ENCODE assay signal across 1 cellular context in the genomic region with DNA sequence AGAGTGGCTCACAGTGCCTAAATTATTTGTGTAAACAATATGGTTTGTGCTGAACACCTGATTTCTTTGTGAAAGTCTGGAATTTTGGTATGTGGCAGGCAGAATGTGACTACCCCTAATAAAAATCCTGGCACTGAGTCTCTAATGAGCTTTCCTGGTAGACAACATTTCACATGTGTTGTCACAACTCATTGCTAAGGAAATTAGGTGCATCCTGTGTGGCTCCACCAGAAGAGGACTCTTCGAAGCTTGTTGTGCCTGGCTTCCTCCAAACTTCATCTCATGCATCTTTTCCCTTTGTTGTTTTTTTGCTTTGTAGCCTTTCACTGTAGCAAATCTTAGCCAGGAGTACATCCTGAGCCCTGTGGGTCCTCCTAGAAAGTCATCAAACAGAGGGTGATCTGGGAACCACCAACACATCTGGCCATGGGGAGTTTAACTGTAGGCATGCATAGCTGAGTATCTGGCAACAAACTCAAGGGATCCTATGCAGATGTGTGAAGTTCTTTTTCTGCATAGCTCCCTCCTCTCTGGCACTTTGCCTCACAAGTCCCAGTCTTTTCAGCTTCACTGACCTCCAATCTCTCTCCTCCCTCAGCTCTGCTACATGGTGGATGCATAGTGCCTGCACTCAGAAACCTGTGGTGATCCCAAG.
TF ChIP-seq lines count a peak whose summit lies in the region.

No MANE protein-coding gene starts in this region.

TF ChIP-seq in H1, 55 proteins besides CTCF, POLR2A, EP300 and RAD21:
- TF ChIP-seq GABPA (IDR thresholded peaks at IDR 0.05; ENCODE audit: borderline replicate concordance, insufficient read depth, low read length) (no peak), SIRT6 (IDR thresholded peaks at IDR 0.05; ENCODE audit: low read length) (no peak), KDM4A (IDR thresholded peaks at IDR 0.05; ENCODE audit: low read depth, low read length, severe bottlenecking) (no peak), YY1 (IDR thresholded peaks at IDR 0.05; ENCODE audit: low read depth, low read length) (no peak), SP4 (IDR thresholded peaks at IDR 0.05; ENCODE audit: low read length) (no peak), RFX5 (IDR thresholded peaks at IDR 0.05; ENCODE audit: borderline replicate concordance, low read depth, low read length) (no peak), RNF2 (IDR thresholded peaks at IDR 0.05; ENCODE audit: borderline replicate concordance, low read depth, low read length, missing control alignments, poor library complexity, severe bottlenecking) (no peak), SP1 (IDR thresholded peaks at IDR 0.05; ENCODE audit: low read depth, low read length) (no peak), NANOG (IDR thresholded peaks at IDR 0.05; ENCODE audit: insufficient read depth, low read depth, low read length, poor library complexity, severe bottlenecking) (no peak), RBBP5 (IDR thresholded peaks at IDR 0.05; ENCODE audit: borderline replicate concordance, low read depth, low read length) (no peak), CHD2 (IDR thresholded peaks at IDR 0.05; ENCODE audit: low read length) (no peak), ASH2L (IDR thresholded peaks at IDR 0.05; ENCODE audit: low read length) (no peak), TBP (IDR thresholded peaks at IDR 0.05; ENCODE audit: low read depth, low read length) (no peak), PHF8 (conservative IDR thresholded peaks at IDR 0.05; ENCODE audit: low read depth, low read length) (no peak), TCF12 (IDR thresholded peaks at IDR 0.05; ENCODE audit: low read depth, low read length) (no peak), JUN (IDR thresholded peaks at IDR 0.05; ENCODE audit: low read depth, low read length) (no peak), NRF1 (IDR thresholded peaks at IDR 0.05; ENCODE audit: low read depth, low read length) (no peak)
- TF ChIP-seq, protein P1, sequence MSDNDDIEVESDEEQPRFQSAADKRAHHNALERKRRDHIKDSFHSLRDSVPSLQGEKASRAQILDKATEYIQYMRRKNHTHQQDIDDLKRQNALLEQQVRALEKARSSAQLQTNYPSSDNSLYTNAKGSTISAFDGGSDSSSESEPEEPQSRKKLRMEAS (IDR thresholded peaks at IDR 0.05), result no peak
- TF ChIP-seq, protein P2, sequence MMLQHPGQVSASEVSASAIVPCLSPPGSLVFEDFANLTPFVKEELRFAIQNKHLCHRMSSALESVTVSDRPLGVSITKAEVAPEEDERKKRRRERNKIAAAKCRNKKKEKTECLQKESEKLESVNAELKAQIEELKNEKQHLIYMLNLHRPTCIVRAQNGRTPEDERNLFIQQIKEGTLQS (IDR thresholded peaks at IDR 0.05; ENCODE audit: insufficient read depth, low read depth, low read length), result no peak
